In genomic region chr2:88530081-88530480, GRCh38 we compare ENCODE assay signal across 1 cellular context.
TF ChIP-seq lines count a peak whose summit lies in the region.

No MANE protein-coding gene starts in this region.

TF ChIP-seq in A549, 52 proteins besides CTCF, POLR2A, EP300 and RAD21 (continued from another document):
- TF ChIP-seq ELK1 (IDR thresholded peaks at IDR 0.05; ENCODE audit: low read depth, low read length) (no peak), KDM5A (IDR thresholded peaks at IDR 0.05) (no peak), CBX8 (IDR thresholded peaks at IDR 0.05) (no peak), E2F6 (IDR thresholded peaks at IDR 0.05; ENCODE audit: borderline replicate concordance, low read depth) (no peak)
